Comparison of ENCODE assay signal across 2 cellular contexts in the genomic region with DNA sequence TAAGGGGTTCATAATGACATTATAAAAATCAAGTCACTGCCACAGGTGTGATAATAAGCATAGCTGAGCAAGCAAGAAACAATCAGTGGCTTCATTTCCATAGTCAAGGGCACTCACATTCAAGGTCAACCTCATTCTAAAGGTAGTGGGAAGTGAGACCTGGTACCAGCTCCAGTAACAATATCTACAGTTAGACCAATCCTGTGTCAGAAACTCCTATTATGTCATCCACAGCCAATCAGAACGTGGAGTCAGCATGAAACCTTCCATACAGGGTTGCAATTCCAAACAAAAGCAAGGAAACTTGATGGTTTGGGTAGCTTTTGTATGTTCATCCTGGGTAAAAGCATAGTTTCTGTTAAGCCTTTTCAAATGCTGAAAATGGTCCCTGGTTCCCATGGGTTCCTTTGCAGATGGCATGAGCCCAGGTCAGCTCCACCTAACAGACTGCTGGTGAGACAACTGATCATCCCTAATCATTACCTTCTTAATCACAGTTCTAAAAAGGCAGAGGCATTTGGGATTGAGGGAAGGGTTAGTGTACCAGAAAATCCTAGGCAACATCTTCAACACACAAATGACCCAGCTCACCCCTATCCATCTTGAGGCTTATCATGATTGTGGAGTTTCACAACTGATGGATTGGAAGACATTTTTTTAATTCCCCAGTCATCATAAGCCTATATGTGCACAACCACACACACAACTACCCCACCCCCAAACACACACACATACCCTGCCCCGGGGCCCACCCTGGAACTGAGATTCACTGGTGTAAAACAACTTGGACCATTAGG.
TF ChIP-seq lines count a peak whose summit lies in the region.

No MANE protein-coding gene starts in this region.

TF ChIP-seq in GM23338, 12 proteins besides CTCF, POLR2A, EP300 and RAD21:
- TF ChIP-seq CREB1 (CRISPR knock-in tag; IDR thresholded peaks at IDR 0.05; ENCODE audit: low read depth) (no peak), EZH2phosphoT487 (IDR thresholded peaks at IDR 0.05; ENCODE audit: unreplicated experiment) (no peak), ZNF462 (CRISPR knock-in tag; IDR thresholded peaks at IDR 0.05) (no peak)
TF ChIP-seq in GM23338: peak in this region for 0.

TF ChIP-seq in endothelial cell of umbilical vein, 7 proteins besides CTCF, POLR2A, EP300 and RAD21:
- no peak for TF ChIP-seq EZH2 (IDR thresholded peaks at IDR 0.05; ENCODE audit: borderline replicate concordance, low read depth, low read length, severe bottlenecking)
- no peak for TF ChIP-seq GATA2 (IDR thresholded peaks at IDR 0.05; ENCODE audit: insufficient read depth, insufficient read length, low read depth, low read length)
- no peak for TF ChIP-seq FOS (IDR thresholded peaks at IDR 0.05; ENCODE audit: borderline replicate concordance, insufficient read depth, low read length)
- TF ChIP-seq POLR2AphosphoS5 (IDR thresholded peaks at IDR 0.05; ENCODE audit: insufficient read depth, low read depth, low read length) = no peak
- TF ChIP-seq, protein P1, sequence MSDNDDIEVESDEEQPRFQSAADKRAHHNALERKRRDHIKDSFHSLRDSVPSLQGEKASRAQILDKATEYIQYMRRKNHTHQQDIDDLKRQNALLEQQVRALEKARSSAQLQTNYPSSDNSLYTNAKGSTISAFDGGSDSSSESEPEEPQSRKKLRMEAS (IDR thresholded peaks at IDR 0.05; ENCODE audit: insufficient read depth, insufficient read length) = no peak
- no peak for TF ChIP-seq JUN (IDR thresholded peaks at IDR 0.05; ENCODE audit: borderline replicate concordance, insufficient read depth, insufficient read length, low read depth)
- TF ChIP-seq MYC (IDR thresholded peaks at IDR 0.05; ENCODE audit: low read depth, low read length) = no peak
